ENCODE assay signal across 1 cellular context in the genomic region with DNA sequence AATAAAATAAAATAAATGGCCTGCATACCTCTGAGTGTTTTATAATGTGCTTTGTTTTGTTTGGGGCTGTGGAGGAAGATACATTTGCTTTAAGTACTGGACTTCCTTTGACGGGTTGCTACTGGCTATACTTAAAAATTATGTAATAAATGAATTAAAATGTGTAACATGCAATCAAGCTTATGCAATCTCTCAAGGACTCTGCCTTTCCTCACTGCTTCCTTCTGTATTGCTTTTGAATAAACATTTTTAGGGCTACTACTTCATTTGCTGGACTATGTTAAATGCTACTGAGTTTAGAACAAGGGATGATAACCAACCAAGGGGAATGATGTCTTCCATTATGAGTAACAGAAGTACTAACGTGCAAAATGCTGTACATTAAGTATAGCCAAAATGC.
TF ChIP-seq lines count a peak whose summit lies in the region.

No MANE protein-coding gene starts in this region.

TF ChIP-seq in IMR-90, 13 proteins besides CTCF, POLR2A, EP300 and RAD21:
- TF ChIP-seq RFX5 (IDR thresholded peaks at IDR 0.05; ENCODE audit: low read depth, low read length) (no peak), CEBPB (IDR thresholded peaks at IDR 0.05; ENCODE audit: low read depth, low read length) (0 out of 2 replicates have a peak, but pooled peaks have one; percentile 33)
